22 cellular contexts compared by ENCODE assay signal in genomic region chrX:154710309-154710708, GRCh38. TPM values are rescaled to one million over a fixed set of nuclear protein-coding genes. Genes with fewer than 3 reads are reported as not detected.
A peak's percentile ranks its signal among the peaks of the same experiment; 100 is the strongest.
DNase-seq lines count a peak whose midpoint lies in the region; ATAC-seq, FAIRE-seq and TF ChIP-seq lines count a peak whose summit lies in the region.
"Had no signal": no experiment of that assay in that cellular context is flagged by ENCODE, and none has a peak within 500 bp of the region (broad histone marks: within the 10 kb centered on the region; RNA-seq: fewer than 3 reads in every experiment).

No MANE protein-coding gene starts in this region.

- H3K9me3 Mint-ChIP-seq in GM23338: no peaks in the 10 kb centered on the region
- H3K9me3 Mint-ChIP-seq: CD8-positive, alpha-beta T cell; HFFc6 had no signal

- H3K79me2 ChIP-seq in GM23338 (replicated peaks; ENCODE audit: insufficient read depth) (no peaks in the 10 kb centered on the region), endothelial cell of umbilical vein (ENCODE audit: control insufficient read depth, insufficient read depth, low read length) (no peaks in the 10 kb centered on the region)

- in situ Hi-C loops in Panc1 (cut with HindIII; ENCODE audit: low pct_unique_long_range_greater_than_20kb, low sequenced_read_pairs): no loop called here

- CTCF ChIA-PET in Panc1 (lab: Charles Lee) (no interaction called here), endothelial cell of umbilical vein (lab: Charles Lee) (no interaction called here)

- H3K9ac ChIP-seq in endothelial cell of umbilical vein (replicated peaks; ENCODE audit: extremely low read depth, insufficient read depth, low read length): no peak overlapping the region
- H3K9ac ChIP-seq: BLaER1 treated with 17β-estradiol and CSF1 and Interleukin-3, amounts not matched to agents 10 nM and 100 nM had no signal

- H3K4me3 Mint-ChIP-seq in GM23338: no peak overlapping the region
- H3K4me3 Mint-ChIP-seq: CD8-positive, alpha-beta T cell; HFFc6 had no signal

- TF ChIP-seq POLR2A in endothelial cell of umbilical vein (IDR thresholded peaks at IDR 0.05; ENCODE audit: low read depth, low read length): no peak

- no peaks in the 10 kb centered on the region for H3K27me3 ChIP-seq in BE2C
- no peaks in the 10 kb centered on the region for H3K27me3 ChIP-seq in GM23338 (ENCODE audit: insufficient read depth)
- no peaks in the 10 kb centered on the region for H3K27me3 ChIP-seq in Panc1 (ENCODE audit: control insufficient read depth, insufficient read depth, low read length)
- H3K27me3 ChIP-seq in endothelial cell of umbilical vein (ENCODE audit: control insufficient read depth in 2 of 2, insufficient read depth in 2 of 2, low read length in 2 of 2): no peaks in the 10 kb centered on the region

- no peak overlapping the region for H3K27ac Mint-ChIP-seq in GM23338
- H3K27ac Mint-ChIP-seq: HFFc6 had no signal

- FAIRE-seq in endothelial cell of umbilical vein (lab: Jason Lieb, UNC): peak; percentile 8
- FAIRE-seq: A204.1, GM12878, GM19239 had no signal

- ATAC-seq in GM23338 (no peak), Panc1 (no peak), HG02938 (IDR thresholded peaks at IDR 0.05; ENCODE audit: unreplicated experiment) (no peak)
- ATAC-seq: CD8-positive, alpha-beta T cell; GM12878 had no signal

- no peak overlapping the region for H2AFZ ChIP-seq in GM23338
- no peak overlapping the region for H2AFZ ChIP-seq in endothelial cell of umbilical vein (ENCODE audit: low read depth, low read length)

- no peaks in the 10 kb centered on the region for H3K36me3 ChIP-seq in BE2C
- no peaks in the 10 kb centered on the region for H3K36me3 ChIP-seq in GM23338 (ENCODE audit: insufficient read depth)
- no peaks in the 10 kb centered on the region for H3K36me3 ChIP-seq in Panc1 (ENCODE audit: control insufficient read depth, insufficient read depth, low read length)
- no peaks in the 10 kb centered on the region for H3K36me3 ChIP-seq in endothelial cell of umbilical vein (ENCODE audit: control insufficient read depth in 2 of 2, extremely low read depth in 1 of 2, insufficient read depth in 2 of 2, low read length in 2 of 2)

- DNase-seq in BE2C (no peak), GM23338 (ENCODE audit: low spot score) (peak; percentile 20), Panc1 (ENCODE audit: low read depth, low spot score) (no peak), endothelial cell of umbilical vein (ENCODE audit: low read depth, low spot score) (no peak), NCI-H1436 (lab: John Stamatoyannopoulos, UW) (no peak), T-helper 2 cell (no peak), activated gamma-delta T cell treated with Interleukin-2 at 50 U/mL for 16 hours (no peak)
- DNase-seq: CD8-positive, alpha-beta T cell; HFFc6; NCI-H1417 treated with DMSO at 0.1 percent for 48 hours; NCI-H1930; NCI-H226; NCI-H524 treated with DMSO at 0.1 percent for 48 hours; Right ventricle myocardium superior had no signal

- H3K9me3 ChIP-seq in BE2C (no peaks in the 10 kb centered on the region), Panc1 (ENCODE audit: control insufficient read depth, insufficient read depth, low read depth, low read length) (no peaks in the 10 kb centered on the region), endothelial cell of umbilical vein (replicated peaks; ENCODE audit: control insufficient read depth, insufficient read depth, low read length) (no peaks in the 10 kb centered on the region)

- no peak overlapping the region for H3K4me2 ChIP-seq in GM23338
- no peak overlapping the region for H3K4me2 ChIP-seq in endothelial cell of umbilical vein (ENCODE audit: insufficient read depth, low read length)
- H3K4me2 ChIP-seq: BLaER1 treated with 17β-estradiol and CSF1 and Interleukin-3, amounts not matched to agents 10 nM and 100 nM had no signal

- no peaks in the 10 kb centered on the region for H3F3A ChIP-seq in GM23338 (replicated peaks; ENCODE audit: low read depth)

- no peaks in the 10 kb centered on the region for H3K27me3 Mint-ChIP-seq in GM23338 (ENCODE audit: insufficient read depth, low read depth, poor library complexity)

- no peaks in the 10 kb centered on the region; the same call in 2 of the 3 replicates for H3K36me3 Mint-ChIP-seq in GM23338 (ENCODE audit: low read depth)

- H3K9me1 ChIP-seq in endothelial cell of umbilical vein (replicated peaks; ENCODE audit: control insufficient read depth, extremely low read depth, insufficient read depth, low read length): no peaks in the 10 kb centered on the region

- dilution Hi-C loops in endothelial cell of umbilical vein (cut with MboI; ENCODE audit: extremely low pct_ligation_motif_present, low sequenced_read_pairs): no loop called here

- H3K4me1 Mint-ChIP-seq in GM23338: no peaks in the 10 kb centered on the region

- no peaks in the 10 kb centered on the region for H3K4me1 ChIP-seq in BE2C
- no peaks in the 10 kb centered on the region for H3K4me1 ChIP-seq in GM23338 (ENCODE audit: insufficient read depth)
- H3K4me1 ChIP-seq in Panc1 (ENCODE audit: control insufficient read depth, insufficient read depth, low read length): 0 out of 2 replicates have a peak, but pooled peaks cover 4% of the 10 kb centered on the region
- peaks cover 13% of the 10 kb centered on the region for H3K4me1 ChIP-seq in endothelial cell of umbilical vein (ENCODE audit: control insufficient read depth, extremely low read depth, insufficient read depth, low read length)

- intact Hi-C loops in Panc1 (cut with micrococcal nuclease; ENCODE audit: unreplicated experiment) (no loop called here), endothelial cell of umbilical vein (cut with micrococcal nuclease) (no loop called here)

- no TSS peak for BruUV-seq in Panc1 (replicated peaks; lab: Mats Ljungman, UMichigan)
- BruUV-seq in endothelial cell of umbilical vein (replicated peaks; lab: Mats Ljungman, UMichigan): no TSS peak

- H3K27ac ChIP-seq in GM23338 (ENCODE audit: low read depth): no peak overlapping the region
- H3K27ac ChIP-seq in Panc1 (ENCODE audit: low read length): no peak overlapping the region
- H3K27ac ChIP-seq in endothelial cell of umbilical vein (ENCODE audit: insufficient read depth, low read depth, low read length): no peak overlapping the region
- H3K27ac ChIP-seq: BLaER1 treated with 17β-estradiol and CSF1 and Interleukin-3, amounts not matched to agents 10 nM and 100 nM; SK-N-MC had no signal

- TF ChIP-seq CTCF in BE2C (IDR thresholded peaks at IDR 0.05; ENCODE audit: low read depth, low read length) (0 out of 2 replicates have a peak, but pooled peaks have one; percentile 16), GM23338 (conservative IDR thresholded peaks at IDR 0.05; ENCODE audit: low read depth in 2 of 2) (peak; percentile 42 to 63), Panc1 (IDR thresholded peaks at IDR 0.05) (peak; percentile 16), endothelial cell of umbilical vein (IDR thresholded peaks at IDR 0.05; ENCODE audit: extremely low read depth in 1 of 2, insufficient read depth in 1 of 2, low read depth in 1 of 2, low read length in 2 of 2) (no peak)

- H3K9me2 ChIP-seq in GM23338 (ENCODE audit: insufficient read depth): no peaks in the 10 kb centered on the region

- POLR2A ChIA-PET in Panc1 (lab: Charles Lee): no interaction called here
- POLR2A ChIA-PET in endothelial cell of umbilical vein (lab: Charles Lee): no interaction called here

- H3K4me3 ChIP-seq in BE2C (ENCODE audit: low read depth, low read length): no peak overlapping the region
- H3K4me3 ChIP-seq in GM23338: no peak overlapping the region
- H3K4me3 ChIP-seq in Panc1 (ENCODE audit: low read depth in 2 of 2, low read length in 2 of 2): no peak overlapping the region
- H3K4me3 ChIP-seq in endothelial cell of umbilical vein (replicated peaks in 1 of 3; ENCODE audit: insufficient read depth in 1 of 3, low read depth in 1 of 3, low read length in 3 of 3): no peak overlapping the region
- H3K4me3 ChIP-seq: GM12878, SK-N-MC had no signal

- H4K20me1 ChIP-seq in GM23338 (replicated peaks; ENCODE audit: insufficient read depth) (no peaks in the 10 kb centered on the region), endothelial cell of umbilical vein (replicated peaks; ENCODE audit: control insufficient read depth, extremely low read depth, insufficient read depth, low read length) (no peaks in the 10 kb centered on the region)

RNA-seq across cellular contexts. Expression of gene GAB3, which starts 40.6 kb away (rescaled TPM):
- 0.45 TPM for polyA plus RNA-seq in BE2C (2012; ENCODE audit: insufficient read depth, insufficient read length, low read depth)
- 0.50 and 1.8 TPM in 2 replicates for total RNA-seq in GM23338 (2014; rRNA removed; shearing (Covaris generic))
- polyA plus RNA-seq in GM23338 (2016; fragmentation: Nextera tagmentation; extraction: Ambion mirVana): 0.35 and 0.89 TPM in 2 replicates
- total RNA-seq in Panc1 (2021; ENCODE audit: unreplicated experiment): 8.2 TPM
- 2.9 TPM for polyA plus RNA-seq in Panc1 (2012; ENCODE audit: insufficient read length)
- total RNA-seq in endothelial cell of umbilical vein: 4.0 and 6.2 TPM in 2 replicates
- 6.0 and 6.1 TPM in 2 replicates for polyA plus RNA-seq in endothelial cell of umbilical vein
- 3.9 and 4.7 TPM in 2 replicates for polyA plus RNA-seq in endothelial cell of umbilical vein (2011; cell fraction: cytosol; rRNA removed)
- 31.6 and 35.6 TPM in 2 replicates for polyA plus RNA-seq in endothelial cell of umbilical vein (2011; cell fraction: nucleus; rRNA removed)
- 4.2 and 4.7 TPM in 2 replicates for polyA plus RNA-seq in endothelial cell of umbilical vein (2012)
- polyA minus RNA-seq in endothelial cell of umbilical vein: 13.8 and 19.6 TPM in 2 replicates
- not detected for polyA minus RNA-seq in endothelial cell of umbilical vein (2011; cell fraction: cytosol; rRNA and poly(A)+ RNA removed)
- polyA minus RNA-seq in endothelial cell of umbilical vein (2011; cell fraction: nucleus; rRNA and poly(A)+ RNA removed): 13.5 and 19.1 TPM in 2 replicates

RNA-seq across cellular contexts. Expression of gene DKC1, which starts 52.4 kb away (rescaled TPM):
- 134 TPM for polyA plus RNA-seq in BE2C (2012; ENCODE audit: insufficient read depth, insufficient read length, low read depth)
- 101 and 120 TPM in 2 replicates for total RNA-seq in GM23338 (2014; rRNA removed; shearing (Covaris generic))
- polyA plus RNA-seq in GM23338 (2016; fragmentation: Nextera tagmentation; extraction: Ambion mirVana): 154 and 165 TPM in 2 replicates
- total RNA-seq in Panc1 (2021; ENCODE audit: unreplicated experiment): 179 TPM
- 131 TPM for polyA plus RNA-seq in Panc1 (2012; ENCODE audit: insufficient read length)
- total RNA-seq in endothelial cell of umbilical vein: 63.7 and 69.1 TPM in 2 replicates
- polyA plus RNA-seq in endothelial cell of umbilical vein: 19.4 and 28.6 TPM in 2 replicates
- polyA plus RNA-seq in endothelial cell of umbilical vein (2011; cell fraction: cytosol; rRNA removed): 41.5 and 45.2 TPM in 2 replicates
- 67.2 and 94.8 TPM in 2 replicates for polyA plus RNA-seq in endothelial cell of umbilical vein (2011; cell fraction: nucleus; rRNA removed)
- polyA plus RNA-seq in endothelial cell of umbilical vein (2012): 60.0 and 85.3 TPM in 2 replicates
- polyA minus RNA-seq in endothelial cell of umbilical vein: 62.1 and 66.3 TPM in 2 replicates
- 57.0 TPM for polyA minus RNA-seq in endothelial cell of umbilical vein (2011; cell fraction: cytosol; rRNA and poly(A)+ RNA removed)
- polyA minus RNA-seq in endothelial cell of umbilical vein (2011; cell fraction: nucleus; rRNA and poly(A)+ RNA removed): 30.6 and 52.1 TPM in 2 replicates

RNA-seq across cellular contexts. Expression of gene CTAG2, which starts 56.9 kb away (rescaled TPM):
- polyA plus RNA-seq in BE2C (2012; ENCODE audit: insufficient read depth, insufficient read length, low read depth): not detected
- total RNA-seq in GM23338 (2014; rRNA removed; shearing (Covaris generic)): 0.87 TPM in 1 of 2 replicates, not detected in the other
- not detected in 2 replicates for polyA plus RNA-seq in GM23338 (2016; fragmentation: Nextera tagmentation; extraction: Ambion mirVana)
- total RNA-seq in Panc1 (2021; ENCODE audit: unreplicated experiment): not detected
- not detected for polyA plus RNA-seq in Panc1 (2012; ENCODE audit: insufficient read length)
- not detected in 2 replicates for total RNA-seq in endothelial cell of umbilical vein
- not detected in 2 replicates for polyA plus RNA-seq in endothelial cell of umbilical vein
- polyA plus RNA-seq in endothelial cell of umbilical vein (2011; cell fraction: cytosol; rRNA removed): not detected in 2 replicates
- polyA plus RNA-seq in endothelial cell of umbilical vein (2011; cell fraction: nucleus; rRNA removed): not detected in 2 replicates
- 0.49 and 0.98 TPM in 2 replicates for polyA plus RNA-seq in endothelial cell of umbilical vein (2012)
- 0.41 and 1.6 TPM in 2 replicates for polyA minus RNA-seq in endothelial cell of umbilical vein
- not detected for polyA minus RNA-seq in endothelial cell of umbilical vein (2011; cell fraction: cytosol; rRNA and poly(A)+ RNA removed)
- not detected in 2 replicates for polyA minus RNA-seq in endothelial cell of umbilical vein (2011; cell fraction: nucleus; rRNA and poly(A)+ RNA removed)
- total RNA-seq: CD8-positive, alpha-beta T cell; GM12878; H4; HFFc6; M059J; Right ventricle myocardium superior had no signal

Comparison
In these comparisons a context has a peak if more than half of its experiments do, and no peak if none do; other contexts are left out.
1. CTCF ChIP-seq: peak in BE2C (single experiment), GM23338 (2 of 2) and Panc1 (single experiment); none in endothelial cell of umbilical vein (0 of 2).